ENCODE assay signal across 9 cellular contexts in the genomic region with DNA sequence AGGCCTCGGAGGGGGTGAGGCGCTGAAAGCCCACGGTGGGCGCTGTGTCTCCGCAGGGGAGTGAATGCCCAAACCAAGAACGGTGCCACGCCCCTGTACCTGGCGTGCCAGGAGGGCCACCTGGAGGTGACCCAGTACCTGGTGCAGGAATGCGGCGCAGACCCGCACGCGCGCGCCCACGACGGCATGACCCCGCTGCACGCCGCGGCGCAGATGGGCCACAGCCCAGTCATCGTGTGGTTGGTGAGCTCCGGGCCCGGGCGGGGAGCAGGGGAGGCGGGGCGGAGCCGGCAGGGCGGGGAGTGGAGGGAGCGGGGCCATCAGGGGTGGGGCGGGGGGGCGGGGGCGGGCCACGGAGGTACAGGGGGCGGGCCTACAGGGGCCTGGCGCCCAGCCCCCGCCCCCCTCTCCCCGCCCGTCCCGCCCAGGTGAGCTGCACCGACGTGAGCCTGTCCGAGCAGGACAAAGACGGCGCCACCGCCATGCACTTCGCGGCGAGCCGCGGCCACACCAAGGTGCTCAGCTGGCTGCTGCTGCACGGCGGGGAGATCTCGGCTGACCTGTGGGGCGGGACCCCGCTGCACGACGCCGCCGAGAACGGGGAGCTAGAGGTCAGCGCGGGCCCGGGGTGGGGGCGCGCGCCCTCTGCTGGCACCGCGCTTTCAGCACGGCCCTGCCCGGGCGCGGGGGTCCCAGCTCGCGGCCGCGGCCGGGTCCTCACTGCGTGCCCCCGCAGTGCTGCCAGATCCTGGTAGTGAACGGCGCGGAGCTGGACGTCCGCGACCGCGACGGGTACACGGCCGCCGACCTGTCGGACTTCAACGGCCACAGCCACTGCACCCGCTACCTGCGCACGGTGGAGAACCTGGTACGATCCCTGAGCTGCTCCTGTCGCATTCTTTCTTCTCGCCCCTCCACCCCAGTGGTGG. TPM values are rescaled to one million over a fixed set of nuclear protein-coding genes. Genes with fewer than 3 reads are reported as not detected.
DNase-seq lines count a peak whose midpoint lies in the region; ATAC-seq and TF ChIP-seq lines count a peak whose summit lies in the region.
"Had no signal": no experiment of that assay in that cellular context is flagged by ENCODE, and none has a peak within 500 bp of the region (broad histone marks: within the 10 kb centered on the region; RNA-seq: fewer than 3 reads in every experiment).

No MANE protein-coding gene starts in this region.

- TF ChIP-seq CTCF in GM10266 (IDR thresholded peaks at IDR 0.05; ENCODE audit: control insufficient read depth, insufficient read depth, low read depth, missing control alignments) (peak; percentile 44), endothelial cell (IDR thresholded peaks at IDR 0.05; ENCODE audit: unreplicated experiment) (peak; percentile 62), parathyroid adenoma (IDR thresholded peaks at IDR 0.05) (peak; percentile 12)
- peak; percentile 48 for TF ChIP-seq CTCF in activated CD8-positive, alpha-beta T cell treated with anti-CD3 and anti-CD28 coated beads for 36 hours (IDR thresholded peaks at IDR 0.05)

- peaks cover 7% of the 10 kb centered on the region for H3K4me1 Mint-ChIP-seq in activated CD8-positive, alpha-beta T cell treated with anti-CD3 and anti-CD28 coated beads for 36 hours (ENCODE audit: low read depth)
- peaks cover 2% of the 10 kb centered on the region for H3K4me1 Mint-ChIP-seq in endothelial cell (ENCODE audit: unreplicated experiment)

- no peak overlapping the region for H3K4me3 Mint-ChIP-seq in activated CD8-positive, alpha-beta T cell treated with anti-CD3 and anti-CD28 coated beads for 36 hours
- no peak overlapping the region for H3K4me3 Mint-ChIP-seq in endothelial cell (ENCODE audit: unreplicated experiment)

- H3K9ac ChIP-seq in parathyroid adenoma = no peak overlapping the region

- CTCF ChIA-PET in activated CD8-positive, alpha-beta T cell treated with anti-CD3 and anti-CD28 coated beads for 36 hours (lab: Charles Lee) = interaction anchor here (0.7 to 5.3 kb wide), 15 partner anchors 8 to 238 kb away, joined by 3 to 43 read pairs (median 4); partner anchors contain the start of gene TNFRSF25

- no peak overlapping the region for H3K4me3 ChIP-seq in parathyroid adenoma (ENCODE audit: low read depth, low read length)

- no peaks in the 10 kb centered on the region for H3K27me3 ChIP-seq in parathyroid adenoma (ENCODE audit: control insufficient read depth, insufficient read depth, low read length)

- no peak overlapping the region for H2AFZ ChIP-seq in parathyroid adenoma

- H3K79me2 ChIP-seq in parathyroid adenoma = no peaks in the 10 kb centered on the region

- H3K9me3 Mint-ChIP-seq in activated CD8-positive, alpha-beta T cell treated with anti-CD3 and anti-CD28 coated beads for 36 hours = no peaks in the 10 kb centered on the region
- no peaks in the 10 kb centered on the region for H3K9me3 Mint-ChIP-seq in endothelial cell (ENCODE audit: unreplicated experiment)

- intact Hi-C loops in activated CD8-positive, alpha-beta T cell treated with anti-CD3 and anti-CD28 coated beads for 36 hours (cut with micrococcal nuclease) = no loop called here

- H3K27ac ChIP-seq in parathyroid adenoma = peak overlapping the region; percentile 90

- H3K9me3 ChIP-seq in parathyroid adenoma (ENCODE audit: control insufficient read depth, low read length) = no peaks in the 10 kb centered on the region

- ATAC-seq in activated CD8-positive, alpha-beta T cell treated with anti-CD3 and anti-CD28 coated beads for 36 hours = peak; percentile 89
- ATAC-seq in GM21786 (IDR thresholded peaks at IDR 0.05; ENCODE audit: unreplicated experiment) = no peak
- ATAC-seq in HG03565 (IDR thresholded peaks at IDR 0.05; ENCODE audit: unreplicated experiment) = no peak

- POLR2A ChIA-PET in activated CD8-positive, alpha-beta T cell treated with anti-CD3 and anti-CD28 coated beads for 36 hours (lab: Charles Lee) = interaction anchor here (1.1 kb wide), 1 partner anchor 18 kb away, joined by 3 read pairs; no protein-coding TSS in a partner anchor

- no peak overlapping the region for H3K27ac Mint-ChIP-seq in activated CD8-positive, alpha-beta T cell treated with anti-CD3 and anti-CD28 coated beads for 36 hours
- no peak overlapping the region for H3K27ac Mint-ChIP-seq in endothelial cell (ENCODE audit: unreplicated experiment)

- H3K4me2 ChIP-seq in parathyroid adenoma (ENCODE audit: low read length) = peak overlapping the region; percentile 4

- DNase-seq in GM10266 (ENCODE audit: extremely low spot score) (peak; percentile 77), NCI-H1930 (lab: John Stamatoyannopoulos, UW) (peak; percentile 35 to 49), endothelial cell (ENCODE audit: low spot score) (no peak)
- DNase-seq in activated CD8-positive, alpha-beta T cell treated with anti-CD3 and anti-CD28 coated beads for 36 hours = peak; percentile 82
- DNase-seq in NK-92 treated with Interleukin-12 subunit alpha and Interleukin-12 subunit beta, amount 100 ng/mL, for 24 hours (lab: John Stamatoyannopoulos, UW) = no peak

- peaks cover 28% of the 10 kb centered on the region for H3K27me3 Mint-ChIP-seq in activated CD8-positive, alpha-beta T cell treated with anti-CD3 and anti-CD28 coated beads for 36 hours
- H3K27me3 Mint-ChIP-seq in endothelial cell (ENCODE audit: unreplicated experiment) = peaks cover 13% of the 10 kb centered on the region

- no peaks in the 10 kb centered on the region for H3K36me3 ChIP-seq in parathyroid adenoma (ENCODE audit: control insufficient read depth, insufficient read depth, low read length)

- H3K4me1 ChIP-seq in parathyroid adenoma = peaks cover 13% of the 10 kb centered on the region

- no peaks in the 10 kb centered on the region for H3K36me3 Mint-ChIP-seq in activated CD8-positive, alpha-beta T cell treated with anti-CD3 and anti-CD28 coated beads for 36 hours (ENCODE audit: low read depth)
- H3K36me3 Mint-ChIP-seq in endothelial cell (ENCODE audit: low read depth, unreplicated experiment) = no peaks in the 10 kb centered on the region

RNA-seq across cellular contexts. Expression of gene ESPN, which starts 15.9 kb away (rescaled TPM):
- under 1 TPM; 0.83 to 0.99 TPM for total RNA-seq in activated CD8-positive, alpha-beta T cell treated with anti-CD3 and anti-CD28 coated beads for 36 hours
- total RNA-seq in endothelial cell (ENCODE audit: unreplicated experiment) = 0.36 TPM

RNA-seq across cellular contexts. Expression of gene HES2, which starts 20.7 kb away (rescaled TPM):
- total RNA-seq in activated CD8-positive, alpha-beta T cell treated with anti-CD3 and anti-CD28 coated beads for 36 hours = under 1 TPM in 1 of 2 experiments, not detected in 1; 0.29 TPM
- 0.10 TPM for total RNA-seq in endothelial cell (ENCODE audit: unreplicated experiment)
- total RNA-seq: temporal lobe had no signal

RNA-seq across cellular contexts. Expression of gene TNFRSF25, which starts 25.5 kb away (rescaled TPM):
- total RNA-seq in activated CD8-positive, alpha-beta T cell treated with anti-CD3 and anti-CD28 coated beads for 36 hours = 10 to 100 TPM; 55.8 to 57.8 TPM
- total RNA-seq in endothelial cell (ENCODE audit: unreplicated experiment) = 104 TPM

RNA-seq across cellular contexts. Expression of gene ACOT7, which starts 46.9 kb away (rescaled TPM):
- 10 to 100 TPM; 80.4 to 86.7 TPM for total RNA-seq in activated CD8-positive, alpha-beta T cell treated with anti-CD3 and anti-CD28 coated beads for 36 hours
- total RNA-seq in endothelial cell (ENCODE audit: unreplicated experiment) = 35.1 TPM

RNA-seq across cellular contexts. Expression of gene PLEKHG5, which starts 51.0 kb away (rescaled TPM):
- total RNA-seq in activated CD8-positive, alpha-beta T cell treated with anti-CD3 and anti-CD28 coated beads for 36 hours = 1 to 10 TPM; 1.7 to 1.8 TPM
- 109 TPM for total RNA-seq in endothelial cell (ENCODE audit: unreplicated experiment)

Comparison
In these comparisons a context has a peak if more than half of its experiments do, and no peak if none do; other contexts are left out.
1. DNase-seq: peak in GM10266 (single experiment), NCI-H1930 (2 of 2) and activated CD8-positive, alpha-beta T cell treated with anti-CD3 and anti-CD28 coated beads for 36 hours (single experiment); none in endothelial cell (single experiment) and NK-92 treated with Interleukin-12 subunit alpha and Interleukin-12 subunit beta, amount 100 ng/mL, for 24 hours (single experiment).
2. CTCF ChIP-seq: peak in every context shown above with its lines; median percentile 62 in endothelial cell; 48 in activated CD8-positive, alpha-beta T cell treated with anti-CD3 and anti-CD28 coated beads for 36 hours; 44 in GM10266; 12 in parathyroid adenoma.